ENCODE assay signal across 1 cellular context in genomic region chr9:128081052-128081451, GRCh38.
TF ChIP-seq lines count a peak whose summit lies in the region.

No MANE protein-coding gene starts in this region.

TF ChIP-seq in GM23338, 12 proteins besides CTCF, POLR2A, EP300 and RAD21 (continued from another document):
- TF ChIP-seq ZNF462 (CRISPR knock-in tag; IDR thresholded peaks at IDR 0.05) = no peak
- TF ChIP-seq REST (IDR thresholded peaks at IDR 0.05; ENCODE audit: unreplicated experiment) = no peak
- TF ChIP-seq ZNF331 (CRISPR knock-in tag; IDR thresholded peaks at IDR 0.05; ENCODE audit: low read depth) = no peak
- TF ChIP-seq ZNF114 (CRISPR knock-in tag; IDR thresholded peaks at IDR 0.05) = no peak
- no peak for TF ChIP-seq JUNB (IDR thresholded peaks at IDR 0.05; ENCODE audit: unreplicated experiment)
